ENCODE assay signal across 1 cellular context in genomic region chr6:143060806-143061596, GRCh38.
TF ChIP-seq lines count a peak whose summit lies in the region.

Gene AIG1, plus strand, starts transcription at chr6:143060889. Its CDS starts 37 bp downstream, at chr6:143060926.

TF ChIP-seq in K562, 482 proteins besides CTCF, POLR2A, EP300 and RAD21 (continued from another document and continues in another):
- TF ChIP-seq ADNP (tag; IDR thresholded peaks at IDR 0.05) (no peak), ILK (tag; IDR thresholded peaks at IDR 0.05; ENCODE audit: borderline replicate concordance, low read depth) (no peak), PHF8 (IDR thresholded peaks at IDR 0.05; ENCODE audit: borderline replicate concordance, low read length) (peak; percentile 66; the same call in 1 of the 2 replicates), ZNF212 (CRISPR knock-in tag; IDR thresholded peaks at IDR 0.05) (no peak), GABPA (tag; conservative IDR thresholded peaks at IDR 0.05; ENCODE audit: low read depth) (peak; percentile 9; the same call in 1 of the 2 replicates), ZFP30 (CRISPR knock-in tag; IDR thresholded peaks at IDR 0.05; ENCODE audit: borderline replicate concordance) (no peak), KLF10 (CRISPR knock-in tag; IDR thresholded peaks at IDR 0.05) (no peak), SIN3A (IDR thresholded peaks at IDR 0.05; ENCODE audit: borderline replicate concordance in 2 of 2, control insufficient read depth in 1 of 2, low read depth in 2 of 2, low read length in 2 of 2) (peak; percentile 60 to 70; a peak in 3 of 4 replicates), TAL1 (IDR thresholded peaks at IDR 0.05) (peak; percentile 10; the same call in 1 of the 2 replicates), CEBPZ (IDR thresholded peaks at IDR 0.05; ENCODE audit: borderline replicate concordance, low read depth, low read length) (no peak), HOXB6 (CRISPR knock-in tag; IDR thresholded peaks at IDR 0.05; ENCODE audit: borderline replicate concordance) (no peak), ZHX1 (conservative IDR thresholded peaks at IDR 0.05; ENCODE audit: low read length) (no peak), MCM5 (IDR thresholded peaks at IDR 0.05; ENCODE audit: low read depth) (no peak), XRCC4 (IDR thresholded peaks at IDR 0.05; ENCODE audit: extremely low read depth, insufficient read depth, insufficient read length) (no peak), ATF4 (CRISPR knock-in tag; IDR thresholded peaks at IDR 0.05) (no peak), ETV5 (CRISPR knock-in tag; IDR thresholded peaks at IDR 0.05; ENCODE audit: low read depth) (no peak), E2F3 (CRISPR knock-in tag; IDR thresholded peaks at IDR 0.05) (no peak), IRF1 (CRISPR knock-in tag; IDR thresholded peaks at IDR 0.05; ENCODE audit: borderline replicate concordance) (no peak), HNRNPH1 (optimal IDR thresholded peaks at IDR 0.05; ENCODE audit: low read depth, low read length) (no peak), FOXM1 (IDR thresholded peaks at IDR 0.05; ENCODE audit: low read depth) (no peak), FOXM1 (CRISPR knock-in tag; IDR thresholded peaks at IDR 0.05; ENCODE audit: low read depth) (no peak), MAX (CRISPR knock-in tag; IDR thresholded peaks at IDR 0.05) (peak; percentile 96), PCBP2 (IDR thresholded peaks at IDR 0.05; ENCODE audit: low read depth, low read length, poor library complexity, severe bottlenecking) (no peak), ID3 (CRISPR knock-in tag; IDR thresholded peaks at IDR 0.05) (no peak), ID3 (tag; IDR thresholded peaks at IDR 0.05) (no peak), ZNF3 (CRISPR knock-in tag; IDR thresholded peaks at IDR 0.05) (no peak), ZNF347 (CRISPR knock-in tag; IDR thresholded peaks at IDR 0.05; ENCODE audit: low read depth) (no peak), CREB3L1 (IDR thresholded peaks at IDR 0.05; ENCODE audit: borderline replicate concordance, low read depth) (no peak), ATF3 (IDR thresholded peaks at IDR 0.05) (no peak), ATF3 (CRISPR knock-in tag; conservative IDR thresholded peaks at IDR 0.05) (no peak), ATF6 (CRISPR knock-in tag; IDR thresholded peaks at IDR 0.05) (no peak), ZKSCAN3 (CRISPR knock-in tag; IDR thresholded peaks at IDR 0.05) (no peak), DLX4 (CRISPR knock-in tag; IDR thresholded peaks at IDR 0.05) (no peak), KDM5B (IDR thresholded peaks at IDR 0.05; ENCODE audit: insufficient replicate concordance, low read depth, low read length) (peak; percentile 69), ZNF57 (CRISPR knock-in tag; IDR thresholded peaks at IDR 0.05) (no peak), ZNF41 (CRISPR knock-in tag; conservative IDR thresholded peaks at IDR 0.05) (no peak), ILF3 (IDR thresholded peaks at IDR 0.05; ENCODE audit: borderline replicate concordance) (no peak), CBFA2T2 (conservative IDR thresholded peaks at IDR 0.05) (no peak), DACH1 (IDR thresholded peaks at IDR 0.05; ENCODE audit: partially characterized antibody) (no peak), MCM7 (IDR thresholded peaks at IDR 0.05) (no peak)
